In genomic region chr5:179530069-179530998, GRCh38 we compare ENCODE assay signal across 9 cellular contexts. TPM values are rescaled to one million over a fixed set of nuclear protein-coding genes. Genes with fewer than 3 reads are reported as not detected.
A peak's percentile ranks its signal among the peaks of the same experiment; 100 is the strongest.
DNase-seq lines count a peak whose midpoint lies in the region.
"Had no signal": no experiment of that assay in that cellular context is flagged by ENCODE, and none has a peak within 500 bp of the region (broad histone marks: within the 10 kb centered on the region; RNA-seq: fewer than 3 reads in every experiment).

No MANE protein-coding gene starts in this region.

- H3K4me3 ChIP-seq in ACC112 (ENCODE audit: low read depth, low read length) (peak overlapping the region; percentile 78), HUES6 (ENCODE audit: low read depth, low read length) (peak overlapping the region; percentile 65), neuronal stem cell (ENCODE audit: low read length in 2 of 2) (peak overlapping the region in 1 of 2 donors; percentile 68), subcutaneous abdominal adipose tissue (ENCODE audit: low read depth in 1 of 5, low read length in 5 of 5) (peak overlapping the region in 4 of 5 donors; percentile 67 to 73 (median 72))

- peak; percentile 52 for DNase-seq in GM19240 (ENCODE audit: insufficient read length, low spot score)
- peak; percentile 59 for DNase-seq in activated T-cell treated with anti-CD3 and anti-CD28 coated beads for 4 hours
- DNase-seq in fibroblast of peridontal ligament (ENCODE audit: extremely low read depth), result peak; percentile 40
- DNase-seq in neuronal stem cell (ENCODE audit: low spot score), result peak; percentile 5
- DNase-seq in NCI-H345 (lab: John Stamatoyannopoulos, UW), result no peak

- WGBS in neuronal stem cell (ENCODE audit: extremely low coverage in 2 of 2, insufficient read length in 2 of 2, insufficient replicate concordance in 1 of 2), 2 donors, result no CpG with 5 or more reads among the region's 65 CpGs

- no peak overlapping the region for H2BK12ac ChIP-seq in neuronal stem cell (ENCODE audit: low read length)

- no peaks in the 10 kb centered on the region for H3K36me3 ChIP-seq in ACC112 (ENCODE audit: insufficient read depth, low read length)
- H3K36me3 ChIP-seq in HUES6 (ENCODE audit: control insufficient read depth, insufficient read depth, low read length), result no peaks in the 10 kb centered on the region
- no peaks in the 10 kb centered on the region for H3K36me3 ChIP-seq in neuronal stem cell (replicated peaks in 1 of 2; ENCODE audit: control insufficient read depth in 2 of 2, insufficient read depth in 2 of 2, low read length in 2 of 2)
- no peaks in the 10 kb centered on the region for H3K36me3 ChIP-seq in subcutaneous abdominal adipose tissue (ENCODE audit: control insufficient read depth in 5 of 5, insufficient read depth in 5 of 5, low read length in 5 of 5)

- H3K18ac ChIP-seq in neuronal stem cell (ENCODE audit: low read length), result peak overlapping the region; percentile 95

- H3K4me1 ChIP-seq in ACC112 (ENCODE audit: control insufficient read depth, insufficient read depth, low read length, unreplicated experiment) (no peaks in the 10 kb centered on the region), HUES6 (ENCODE audit: control insufficient read depth, insufficient read depth, low read length) (peaks cover 5% of the 10 kb centered on the region; the same call in 1 of the 2 replicates), neuronal stem cell (ENCODE audit: control insufficient read depth in 2 of 2, insufficient read depth in 1 of 2, low read depth in 1 of 2, low read length in 2 of 2) (no peaks in the 10 kb centered on the region), subcutaneous abdominal adipose tissue (ENCODE audit: control insufficient read depth in 5 of 5, insufficient read depth in 5 of 5, low read length in 5 of 5) (peaks cover 0 to 20% (median 9%) of the 10 kb centered on the region in 5 donors)

- H4K91ac ChIP-seq in neuronal stem cell (ENCODE audit: low read depth, low read length, poor library complexity), result no peak overlapping the region

- H2AK5ac ChIP-seq in neuronal stem cell (ENCODE audit: low read depth, low read length), result peak overlapping the region; percentile 74

- H3K27me3 ChIP-seq in ACC112 (ENCODE audit: insufficient read depth, low read length) (no peaks in the 10 kb centered on the region), HUES6 (ENCODE audit: control insufficient read depth, insufficient read depth, low read length) (no peaks in the 10 kb centered on the region), neuronal stem cell (ENCODE audit: control insufficient read depth in 3 of 3, insufficient read depth in 3 of 3, low read depth in 1 of 3, low read length in 3 of 3) (peaks cover 0 to 3% (median 0%) of the 10 kb centered on the region in 3 experiments), subcutaneous abdominal adipose tissue (ENCODE audit: control insufficient read depth in 5 of 5, insufficient read depth in 4 of 5, low read length in 5 of 5) (peaks cover 0 to 2% (median 0%) of the 10 kb centered on the region in 5 donors)

- H3K9ac ChIP-seq in HUES6 (ENCODE audit: low read length) (peak overlapping the region; percentile 75), neuronal stem cell (ENCODE audit: low read depth, low read length, poor library complexity) (peak overlapping the region; percentile 55), subcutaneous abdominal adipose tissue (ENCODE audit: low read length in 5 of 5) (peak overlapping the region in 3 of 5 donors; percentile 56 to 83 (median 72))

- H2AFZ ChIP-seq in ACC112 (ENCODE audit: low read length, unreplicated experiment) (peak overlapping the region; percentile 73), neuronal stem cell (ENCODE audit: low read length) (peak overlapping the region; percentile 53)

- H3K27ac ChIP-seq in ACC112 (ENCODE audit: low read depth, low read length) (peak overlapping the region; percentile 26; the same call in 1 of the 2 replicates), HUES6 (ENCODE audit: low read depth, low read length) (no peak overlapping the region), neuronal stem cell (replicated peaks; ENCODE audit: low read length) (no peak overlapping the region), subcutaneous abdominal adipose tissue (ENCODE audit: low read depth, low read length) (no peak overlapping the region)
- H3K27ac ChIP-seq: C4-2B had no signal

- no peak overlapping the region for H3K4ac ChIP-seq in neuronal stem cell (ENCODE audit: low read length)

- peak overlapping the region; percentile 81 for H2BK120ac ChIP-seq in neuronal stem cell (ENCODE audit: low read depth, low read length)

- H3K4me2 ChIP-seq in neuronal stem cell (ENCODE audit: insufficient read depth, low read length, poor library complexity, severe bottlenecking), result peak overlapping the region; percentile 57

- peak overlapping the region; percentile 96 for H2BK15ac ChIP-seq in neuronal stem cell (ENCODE audit: low read length)

- peak overlapping the region; percentile 73 for H3K23ac ChIP-seq in neuronal stem cell (ENCODE audit: low read depth, low read length, poor library complexity)

- peak overlapping the region; percentile 89 for H3K14ac ChIP-seq in neuronal stem cell (ENCODE audit: low read length)

- H2BK5ac ChIP-seq in neuronal stem cell (ENCODE audit: low read length), result peak overlapping the region; percentile 46

- no peaks in the 10 kb centered on the region for H3K79me1 ChIP-seq in neuronal stem cell (ENCODE audit: low read depth, low read length)

- H3K9me3 ChIP-seq in HUES6 (ENCODE audit: control insufficient read depth, insufficient read depth, low read depth, low read length) (no peaks in the 10 kb centered on the region), neuronal stem cell (replicated peaks in 1 of 2; ENCODE audit: control insufficient read depth in 2 of 2, insufficient read depth in 1 of 2, low read depth in 1 of 2, low read length in 2 of 2) (peaks cover 0 to 7% of the 10 kb centered on the region in 2 donors), subcutaneous abdominal adipose tissue (ENCODE audit: control insufficient read depth in 5 of 5, low read length in 5 of 5) (no peaks in the 10 kb centered on the region)

- H4K8ac ChIP-seq in neuronal stem cell (ENCODE audit: low read depth, low read length), result peak overlapping the region; percentile 76

- H3K79me2 ChIP-seq in ACC112 (ENCODE audit: control insufficient read depth, insufficient read depth, low read length, unreplicated experiment), result no peaks in the 10 kb centered on the region

RNA-seq across cellular contexts. Expression of gene RUFY1, which starts 20.0 kb away (rescaled TPM):
- 34.4 TPM for polyA plus RNA-seq in neuronal stem cell (2013, experiment 1 of 2)
- polyA plus RNA-seq in neuronal stem cell (2013, experiment 2 of 2), result 34.3 TPM
